Comparison of ENCODE assay signal across 18 cellular contexts in genomic region chr10:73585223-73585784, GRCh38. TPM values are rescaled to one million over a fixed set of nuclear protein-coding genes. Genes with fewer than 3 reads are reported as not detected.
DNase-seq lines count a peak whose midpoint lies in the region; ATAC-seq and TF ChIP-seq lines count a peak whose summit lies in the region.
"Had no signal": no experiment of that assay in that cellular context is flagged by ENCODE, and none has a peak within 500 bp of the region (broad histone marks: within the 10 kb centered on the region; RNA-seq: fewer than 3 reads in every experiment).

No MANE protein-coding gene starts in this region.

- no peak for TF ChIP-seq EP300 in gastroesophageal sphincter (IDR thresholded peaks at IDR 0.05)

- H3K4me1 ChIP-seq in gastroesophageal sphincter (peaks cover 0 to 46% (median 0%) of the 10 kb centered on the region in 3 donors), mucosa of descending colon (ENCODE audit: low read depth) (peaks cover 25% of the 10 kb centered on the region)

- TF ChIP-seq CTCF in gastroesophageal sphincter (IDR thresholded peaks at IDR 0.05) = no peak
- TF ChIP-seq CTCF in mucosa of descending colon (IDR thresholded peaks at IDR 0.05) = no peak

- H3K27ac ChIP-seq in angular gyrus (ENCODE audit: low read depth, low read length) (peak overlapping the region; percentile 17), gastroesophageal sphincter (peak overlapping the region in 3 of 4 donors; percentile 20 to 69 (median 34)), substantia nigra (ENCODE audit: low read depth, low read length, poor library complexity, severe bottlenecking) (peak overlapping the region; percentile 60)

- intact Hi-C loops in mucosa of descending colon (cut with DNase I, micrococcal nuclease) = no loop called here

- no peaks in the 10 kb centered on the region for H3K9me3 ChIP-seq in gastroesophageal sphincter
- no peaks in the 10 kb centered on the region for H3K9me3 ChIP-seq in mucosa of descending colon

- H3K4me3 ChIP-seq in gastroesophageal sphincter (no peak overlapping the region), mucosa of descending colon (no peak overlapping the region)
- H3K4me3 ChIP-seq: GM23338 had no signal

- H3K36me3 ChIP-seq in gastroesophageal sphincter (no peaks in the 10 kb centered on the region), mucosa of descending colon (ENCODE audit: low read depth) (no peaks in the 10 kb centered on the region)

- 76 to 83% methylated on average over 2 to 3 of the region's 3 CpGs for WGBS in gastroesophageal sphincter (ENCODE audit: low coverage in 1 of 2), 2 donors

- no peak for TF ChIP-seq POLR2A in gastroesophageal sphincter (IDR thresholded peaks at IDR 0.05)

- DNase-seq in ELR (ENCODE audit: low read depth) = peak; percentile 53
- DNase-seq in substantia nigra (lab: John Stamatoyannopoulos, UW) = no peak
- no peak for DNase-seq in mucosa of descending colon
- DNase-seq: activated effector memory CD4-positive, alpha-beta T cell treated with Interleukin-2 at 50 U/mL for 16 hours; immature natural killer cell; NCI-H1092; NCI-H82; stimulated activated CD4-positive, alpha-beta T cell treated with anti-CD3 and anti-CD28 coated beads, Interleukin-12 subunit alpha, Interleukin-12 subunit beta, amount 100 ng/mL, for 4 hours had no signal

- ATAC-seq in gastroesophageal sphincter (peak; percentile 44), GM21528 (IDR thresholded peaks at IDR 0.05; ENCODE audit: low FRiP score, unreplicated experiment) (no peak), mucosa of descending colon (no peak), GM19397 (IDR thresholded peaks at IDR 0.05; ENCODE audit: unreplicated experiment) (no peak), HG03439 (IDR thresholded peaks at IDR 0.05; ENCODE audit: unreplicated experiment) (no peak)
- ATAC-seq: GM23338, WTC11 had no signal

- no peaks in the 10 kb centered on the region for H3K27me3 ChIP-seq in gastroesophageal sphincter

RNA-seq across cellular contexts. Expression of gene USP54, which starts 5.8 kb away (rescaled TPM):
- total RNA-seq in gastroesophageal sphincter (100 to 1,000 TPM in 1 of 4 donors, 10 to 100 TPM in 3; 27.1 to 106 (median 53.8) TPM), mucosa of descending colon (100 to 1,000 TPM in 2 of 3 donors, 10 to 100 TPM in 1; 97.0 to 149 (median 109) TPM)

RNA-seq across cellular contexts. Expression of gene MYOZ1, which starts 56.0 kb away (rescaled TPM):
- total RNA-seq in gastroesophageal sphincter (not detected), mucosa of descending colon (not detected)
- total RNA-seq: dermis microvascular lymphatic vessel endothelial cell; osteoblast; T-helper 1 cell treated with Interleukin-12 subunit alpha and Interleukin-12 subunit beta and Interleukin-4 antibody, amounts not matched to agents 30 ng/mL and 1 ng/mL, for 36 hours had no signal
